19 cellular contexts compared by ENCODE assay signal in genomic region chr10:127034790-127035189, GRCh38.
A peak's percentile ranks its signal among the peaks of the same experiment; 100 is the strongest.
DNase-seq lines count a peak whose midpoint lies in the region; ATAC-seq and TF ChIP-seq lines count a peak whose summit lies in the region.
"Had no signal": no experiment of that assay in that cellular context is flagged by ENCODE, and none has a peak within 500 bp of the region (broad histone marks: within the 10 kb centered on the region; RNA-seq: fewer than 3 reads in every experiment).

No MANE protein-coding gene starts in this region.

- H4K91ac ChIP-seq in IMR-90 (ENCODE audit: insufficient read depth, low read depth, low read length), result no peak overlapping the region

- CTCF ChIA-PET in IMR-90 (lab: Yijun Ruan, JAX), result no interaction called here

- H3K27me3 Mint-ChIP-seq in endodermal cell (ENCODE audit: insufficient read depth) (no peaks in the 10 kb centered on the region), osteocyte (ENCODE audit: unreplicated experiment) (no peaks in the 10 kb centered on the region), progenitor cell of endocrine pancreas (no peaks in the 10 kb centered on the region)
- H3K27me3 Mint-ChIP-seq: CD8-positive, alpha-beta memory T cell had no signal

- intact Hi-C loops in IMR-90 (cut with micrococcal nuclease), result no loop called here

- dilution Hi-C loops in IMR-90 (cut with HindIII; ENCODE audit: low sequenced_read_pairs, unreplicated experiment), result no loop called here

- H4K8ac ChIP-seq in IMR-90 (ENCODE audit: low read depth in 2 of 2, low read length in 2 of 2), result no peak overlapping the region

- H3K4me3 Mint-ChIP-seq in endodermal cell, result no peak overlapping the region
- H3K4me3 Mint-ChIP-seq in osteocyte (ENCODE audit: unreplicated experiment), result no peak overlapping the region
- H3K4me3 Mint-ChIP-seq in progenitor cell of endocrine pancreas (ENCODE audit: low read depth), result no peak overlapping the region
- H3K4me3 Mint-ChIP-seq: CD8-positive, alpha-beta memory T cell; GM23338 had no signal

- peaks cover 3 to 28% of the 10 kb centered on the region in 2 experiments; a peak in 1 of 4 replicates for H3K79me1 ChIP-seq in IMR-90 (ENCODE audit: low read depth in 1 of 2, low read length in 2 of 2)

- H3K4me3 ChIP-seq in IMR-90 (ENCODE audit: insufficient read depth, low read depth, low read length) (no peak overlapping the region), endodermal cell (ENCODE audit: low read length) (no peak overlapping the region), brain microvascular endothelial cell (ENCODE audit: low read depth, low read length) (no peak overlapping the region)
- H3K4me3 ChIP-seq: GM23338 had no signal

- no peak overlapping the region for H3K27ac ChIP-seq in IMR-90 (ENCODE audit: insufficient read depth, low read length)
- H3K27ac ChIP-seq in endodermal cell (ENCODE audit: low read depth, low read length), result no peak overlapping the region
- H3K27ac ChIP-seq in brain microvascular endothelial cell, result no peak overlapping the region

- BruUV-seq in IMR-90 (replicated peaks; lab: Mats Ljungman, UMichigan), result no TSS peak

- H2BK20ac ChIP-seq in IMR-90 (ENCODE audit: low read depth, low read length), result no peak overlapping the region

- H3K9me3 ChIP-seq in IMR-90 (ENCODE audit: control insufficient read depth, insufficient read depth, low read length), result no peaks in the 10 kb centered on the region
- no peaks in the 10 kb centered on the region for H3K9me3 ChIP-seq in endodermal cell (ENCODE audit: control insufficient read depth, low read length)

- H3K18ac ChIP-seq in IMR-90 (ENCODE audit: low read depth, low read length), result no peak overlapping the region

- DNase-seq in AG20443 (ENCODE audit: low spot score) (peak; percentile 2), IMR-90 (no peak), endodermal cell (peak; percentile 33), osteocyte (ENCODE audit: extremely low spot score, unreplicated experiment) (peak; percentile 59), progenitor cell of endocrine pancreas (ENCODE audit: low spot score, unreplicated experiment) (no peak), GF-D8 (lab: John Stamatoyannopoulos, UW) (no peak), brain microvascular endothelial cell (no peak)
- DNase-seq: C1 segment of cervical spinal cord; CD8-positive, alpha-beta memory T cell; DMS79; HCEC 1CT; NCI-H1105; NCI-H1694; NCI-H2081 treated with DMSO at 0.1 percent for 48 hours; NCI-H345; NCI-H524 treated with DMSO at 0.1 percent for 48 hours; NK-92 treated with Interleukin-12 subunit alpha and Interleukin-12 subunit beta, amount 100 ng/mL, for 24 hours; Right ventricle myocardium superior had no signal

- no peak for TF ChIP-seq RAD21 in IMR-90 (IDR thresholded peaks at IDR 0.05; ENCODE audit: low read length)

- POLR2A ChIA-PET in IMR-90 (lab: Charles Lee; ENCODE audit: unreplicated experiment), result no interaction called here

- H2AK5ac ChIP-seq in IMR-90 (ENCODE audit: low read depth, low read length), result no peak overlapping the region

- H3K36me3 Mint-ChIP-seq in endodermal cell (ENCODE audit: low read depth) (peaks cover 83% of the 10 kb centered on the region), osteocyte (ENCODE audit: unreplicated experiment) (peaks cover 64% of the 10 kb centered on the region), progenitor cell of endocrine pancreas (ENCODE audit: insufficient read depth) (peaks cover 44% of the 10 kb centered on the region)
- H3K36me3 Mint-ChIP-seq: CD8-positive, alpha-beta memory T cell had no signal

- H3K4me2 ChIP-seq in IMR-90 (ENCODE audit: low read depth, low read length), result no peak overlapping the region
- H3K4me2 ChIP-seq: GM23338 had no signal

- H3K9me3 Mint-ChIP-seq in endodermal cell, result no peaks in the 10 kb centered on the region
- no peaks in the 10 kb centered on the region for H3K9me3 Mint-ChIP-seq in osteocyte (ENCODE audit: unreplicated experiment)
- H3K9me3 Mint-ChIP-seq in progenitor cell of endocrine pancreas (ENCODE audit: low read depth), result no peaks in the 10 kb centered on the region
- H3K9me3 Mint-ChIP-seq: GM23338 had no signal

- ATAC-seq in IMR-90 (ENCODE audit: low read depth), result no peak
- ATAC-seq: GM23338 had no signal

- no peak overlapping the region for H2BK15ac ChIP-seq in IMR-90 (ENCODE audit: low read depth, low read length)

- no peak overlapping the region for H3K4ac ChIP-seq in IMR-90 (ENCODE audit: low read depth, low read length)

- H3K4me1 Mint-ChIP-seq in endodermal cell, result no peaks in the 10 kb centered on the region
- H3K4me1 Mint-ChIP-seq in osteocyte (ENCODE audit: unreplicated experiment), result no peaks in the 10 kb centered on the region
- peaks cover 11% of the 10 kb centered on the region for H3K4me1 Mint-ChIP-seq in progenitor cell of endocrine pancreas (ENCODE audit: low read depth)
- H3K4me1 Mint-ChIP-seq: CD8-positive, alpha-beta memory T cell; GM23338 had no signal

- H3K27ac Mint-ChIP-seq in endodermal cell (no peak overlapping the region), osteocyte (ENCODE audit: unreplicated experiment) (no peak overlapping the region), progenitor cell of endocrine pancreas (no peak overlapping the region)
- H3K27ac Mint-ChIP-seq: CD8-positive, alpha-beta memory T cell had no signal

- H2AFZ ChIP-seq in IMR-90 (replicated peaks; ENCODE audit: low read length, poor library complexity), result no peak overlapping the region
- H2AFZ ChIP-seq: GM23338 had no signal

- no peak overlapping the region for H2BK120ac ChIP-seq in IMR-90 (ENCODE audit: low read depth, low read length)

- TF ChIP-seq POLR2A in IMR-90 (IDR thresholded peaks at IDR 0.05; ENCODE audit: low read depth, low read length), result no peak

- no peak overlapping the region for H3K9ac ChIP-seq in IMR-90 (ENCODE audit: low read depth, low read length)
- H3K9ac ChIP-seq in endodermal cell (ENCODE audit: extremely low read depth, low read length, poor library complexity, severe bottlenecking), result no peak overlapping the region

- H3K27me3 ChIP-seq in IMR-90 (ENCODE audit: control insufficient read depth, insufficient read depth, low read length) (no peaks in the 10 kb centered on the region), endodermal cell (ENCODE audit: control insufficient read depth, insufficient read depth, low read length, poor library complexity, severe bottlenecking) (no peaks in the 10 kb centered on the region), brain microvascular endothelial cell (replicated peaks) (no peaks in the 10 kb centered on the region)

- H2AK9ac ChIP-seq in IMR-90 (replicated peaks; ENCODE audit: low read depth, low read length, poor library complexity), result peak overlapping the region; percentile 18

- TF ChIP-seq CTCF in IMR-90 (conservative IDR thresholded peaks at IDR 0.05; ENCODE audit: low read depth, low read length) (no peak), endodermal cell (conservative IDR thresholded peaks at IDR 0.05) (no peak), osteocyte (IDR thresholded peaks at IDR 0.05) (no peak), progenitor cell of endocrine pancreas (IDR thresholded peaks at IDR 0.05; ENCODE audit: unreplicated experiment) (no peak), brain microvascular endothelial cell (IDR thresholded peaks at IDR 0.05; ENCODE audit: low read depth, low read length, missing control alignments) (no peak)

- H3K4me1 ChIP-seq in IMR-90 (ENCODE audit: control insufficient read depth, insufficient read depth, low read length) (no peaks in the 10 kb centered on the region), endodermal cell (ENCODE audit: control insufficient read depth, insufficient read depth, low read length) (no peaks in the 10 kb centered on the region)

- H3K14ac ChIP-seq in IMR-90 (replicated peaks; ENCODE audit: low read depth, low read length), result no peak overlapping the region

- peaks cover 16% of the 10 kb centered on the region for H3K9me1 ChIP-seq in IMR-90 (ENCODE audit: insufficient read depth, low read length)

- H4K20me1 ChIP-seq in IMR-90 (ENCODE audit: insufficient read depth, low read length), result no peaks in the 10 kb centered on the region; the same call in 1 of the 2 replicates

- in situ Hi-C loops in IMR-90 (cut with MboI; ENCODE audit: low sequenced_read_pairs), result no loop called here
- in situ Hi-C loops in brain microvascular endothelial cell (cut with HindIII; ENCODE audit: low pct_ligation_motif_present, low sequenced_read_pairs), result no loop called here

- WGBS in IMR-90 (ENCODE audit: extremely low coverage in 2 of 2, insufficient read length in 1 of 2), 2 experiments, result 100% methylated on average over 1 of the region's 5 CpGs; no CpG with 5 or more reads in 1 of the 2 experiments
- 90 to 91% methylated on average over 3 to 5 of the region's 5 CpGs for WGBS in endodermal cell (ENCODE audit: insufficient coverage in 1 of 2, insufficient read length in 1 of 2), 2 experiments

- no peak overlapping the region for H3K56ac ChIP-seq in IMR-90 (ENCODE audit: extremely low read depth, insufficient read depth, low read length)

- H2BK5ac ChIP-seq in IMR-90 (ENCODE audit: low read depth, low read length, poor library complexity, severe bottlenecking), result no peak overlapping the region

- no peak overlapping the region for H4K5ac ChIP-seq in IMR-90 (ENCODE audit: low read depth, low read length)

- H3K23ac ChIP-seq in IMR-90 (ENCODE audit: low read depth, low read length), result no peak overlapping the region

- H3K36me3 ChIP-seq in IMR-90 (ENCODE audit: control insufficient read depth, insufficient read depth, low read length) (peaks cover 64% of the 10 kb centered on the region), endodermal cell (ENCODE audit: control insufficient read depth, insufficient read depth, low read length) (peaks cover 65% of the 10 kb centered on the region), brain microvascular endothelial cell (replicated peaks) (peaks cover 45% of the 10 kb centered on the region)

TF ChIP-seq in IMR-90, 13 proteins besides CTCF, POLR2A, EP300 and RAD21 (continues in another document):
- TF ChIP-seq MXI1 (IDR thresholded peaks at IDR 0.05; ENCODE audit: borderline replicate concordance, low read depth, low read length) (no peak), MAZ (IDR thresholded peaks at IDR 0.05; ENCODE audit: borderline replicate concordance, low read depth, low read length) (no peak), CHD1 (IDR thresholded peaks at IDR 0.05; ENCODE audit: low read depth, low read length) (no peak), MAFK (IDR thresholded peaks at IDR 0.05; ENCODE audit: low read depth, low read length) (no peak), RCOR1 (IDR thresholded peaks at IDR 0.05; ENCODE audit: insufficient replicate concordance, low read length) (no peak), NFE2L2 (IDR thresholded peaks at IDR 0.05; ENCODE audit: low read depth, low read length) (no peak), FOS (IDR thresholded peaks at IDR 0.05; ENCODE audit: low read depth, low read length) (no peak)
- TF ChIP-seq, protein P1, sequence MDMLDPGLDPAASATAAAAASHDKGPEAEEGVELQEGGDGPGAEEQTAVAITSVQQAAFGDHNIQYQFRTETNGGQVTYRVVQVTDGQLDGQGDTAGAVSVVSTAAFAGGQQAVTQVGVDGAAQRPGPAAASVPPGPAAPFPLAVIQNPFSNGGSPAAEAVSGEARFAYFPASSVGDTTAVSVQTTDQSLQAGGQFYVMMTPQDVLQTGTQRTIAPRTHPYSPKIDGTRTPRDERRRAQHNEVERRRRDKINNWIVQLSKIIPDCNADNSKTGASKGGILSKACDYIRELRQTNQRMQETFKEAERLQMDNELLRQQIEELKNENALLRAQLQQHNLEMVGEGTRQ (IDR thresholded peaks at IDR 0.05; ENCODE audit: low read depth, low read length), result no peak

Comparison
In these comparisons a context has a peak if more than half of its experiments do, and no peak if none do; other contexts are left out.
1. DNase-seq: peak in AG20443 (single experiment), endodermal cell (single experiment) and osteocyte (single experiment); none in IMR-90 (single experiment), progenitor cell of endocrine pancreas (single experiment), GF-D8 (single experiment) and brain microvascular endothelial cell (single experiment).